In the genomic region with DNA sequence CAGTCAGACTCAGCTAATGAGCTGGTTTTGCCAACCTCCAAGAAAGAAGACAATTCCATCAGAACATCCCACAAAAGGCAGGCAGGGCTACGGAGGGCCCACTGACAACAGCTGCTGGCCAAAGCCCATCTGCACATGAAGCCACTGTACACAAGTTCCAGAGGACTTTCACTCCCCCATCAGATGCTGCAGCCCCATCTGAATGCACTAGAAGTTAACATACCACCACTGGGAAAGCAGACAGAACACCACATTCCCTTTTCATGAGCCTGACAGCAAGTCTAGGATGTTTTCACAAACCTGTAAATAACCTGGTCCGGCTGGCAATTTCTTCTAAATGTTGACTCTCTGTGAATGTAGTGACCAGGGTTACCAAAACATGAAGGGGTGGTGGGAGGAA, we compare ENCODE assay signal across 1 cellular context.
TF ChIP-seq lines count a peak whose summit lies in the region.

No MANE protein-coding gene starts in this region.

TF ChIP-seq in K562, 482 proteins besides CTCF, POLR2A, EP300 and RAD21 (continued from another document):
- TF ChIP-seq, protein P1, sequence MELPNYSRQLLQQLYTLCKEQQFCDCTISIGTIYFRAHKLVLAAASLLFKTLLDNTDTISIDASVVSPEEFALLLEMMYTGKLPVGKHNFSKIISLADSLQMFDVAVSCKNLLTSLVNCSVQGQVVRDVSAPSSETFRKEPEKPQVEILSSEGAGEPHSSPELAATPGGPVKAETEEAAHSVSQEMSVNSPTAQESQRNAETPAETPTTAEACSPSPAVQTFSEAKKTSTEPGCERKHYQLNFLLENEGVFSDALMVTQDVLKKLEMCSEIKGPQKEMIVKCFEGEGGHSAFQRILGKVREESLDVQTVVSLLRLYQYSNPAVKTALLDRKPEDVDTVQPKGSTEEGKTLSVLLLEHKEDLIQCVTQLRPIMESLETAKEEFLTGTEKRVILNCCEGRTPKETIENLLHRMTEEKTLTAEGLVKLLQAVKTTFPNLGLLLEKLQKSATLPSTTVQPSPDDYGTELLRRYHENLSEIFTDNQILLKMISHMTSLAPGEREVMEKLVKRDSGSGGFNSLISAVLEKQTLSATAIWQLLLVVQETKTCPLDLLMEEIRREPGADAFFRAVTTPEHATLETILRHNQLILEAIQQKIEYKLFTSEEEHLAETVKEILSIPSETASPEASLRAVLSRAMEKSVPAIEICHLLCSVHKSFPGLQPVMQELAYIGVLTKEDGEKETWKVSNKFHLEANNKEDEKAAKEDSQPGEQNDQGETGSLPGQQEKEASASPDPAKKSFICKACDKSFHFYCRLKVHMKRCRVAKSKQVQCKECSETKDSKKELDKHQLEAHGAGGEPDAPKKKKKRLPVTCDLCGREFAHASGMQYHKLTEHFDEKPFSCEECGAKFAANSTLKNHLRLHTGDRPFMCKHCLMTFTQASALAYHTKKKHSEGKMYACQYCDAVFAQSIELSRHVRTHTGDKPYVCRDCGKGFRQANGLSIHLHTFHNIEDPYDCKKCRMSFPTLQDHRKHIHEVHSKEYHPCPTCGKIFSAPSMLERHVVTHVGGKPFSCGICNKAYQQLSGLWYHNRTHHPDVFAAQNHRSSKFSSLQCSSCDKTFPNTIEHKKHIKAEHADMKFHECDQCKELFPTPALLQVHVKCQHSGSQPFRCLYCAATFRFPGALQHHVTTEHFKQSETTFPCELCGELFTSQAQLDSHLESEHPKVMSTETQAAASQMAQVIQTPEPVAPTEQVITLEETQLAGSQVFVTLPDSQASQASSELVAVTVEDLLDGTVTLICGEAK (IDR thresholded peaks at IDR 0.05), result peak; percentile 80; the same call in 1 of the 2 replicates
- TF ChIP-seq, protein P1 (CRISPR knock-in tag; IDR thresholded peaks at IDR 0.05), result no peak
